Comparison of ENCODE assay signal across 13 cellular contexts in the genomic region with DNA sequence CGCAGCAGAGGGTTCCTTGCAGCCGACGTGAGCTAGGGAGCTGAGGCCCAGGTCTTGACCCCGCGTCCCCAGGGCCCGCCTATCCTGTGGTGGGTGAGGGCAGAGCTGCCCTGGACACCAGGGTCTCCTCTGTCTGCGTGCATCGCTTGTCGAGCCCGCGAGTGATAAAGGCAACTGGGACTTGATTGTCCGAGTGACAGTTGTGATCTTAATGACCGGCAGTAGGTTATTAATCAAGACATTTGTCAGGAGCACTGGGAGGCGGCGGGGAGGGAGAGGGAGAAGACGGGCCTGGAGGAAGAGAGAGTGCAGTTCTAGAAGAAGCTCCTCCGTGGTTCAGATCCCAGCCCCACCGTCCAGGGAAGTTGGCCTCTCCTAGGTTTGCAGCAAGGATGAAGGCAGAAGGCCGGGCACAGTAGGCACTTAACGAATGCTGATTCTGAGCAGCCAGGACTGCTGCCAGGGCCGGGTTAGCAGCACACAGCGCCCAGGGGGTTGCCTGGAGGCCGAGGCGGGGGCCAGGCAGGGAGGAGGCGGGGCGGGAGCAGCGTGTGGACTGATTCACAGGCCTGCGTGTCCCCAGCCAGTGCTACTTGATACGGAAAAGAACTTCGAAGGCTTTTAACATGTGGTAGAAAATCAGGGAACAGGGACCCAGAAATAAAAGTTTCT. TPM values are rescaled to one million over a fixed set of nuclear protein-coding genes. Genes with fewer than 3 reads are reported as not detected.
A peak's percentile ranks its signal among the peaks of the same experiment; 100 is the strongest.
DNase-seq lines count a peak whose midpoint lies in the region; ATAC-seq, FAIRE-seq and TF ChIP-seq lines count a peak whose summit lies in the region.
"Had no signal": no experiment of that assay in that cellular context is flagged by ENCODE, and none has a peak within 500 bp of the region (broad histone marks: within the 10 kb centered on the region; RNA-seq: fewer than 3 reads in every experiment).

No MANE protein-coding gene starts in this region.

- H2BK5ac ChIP-seq in H9 (ENCODE audit: insufficient read length, low read length), result no peak overlapping the region

- H3K9me3 ChIP-seq in H9 (ENCODE audit: control insufficient read depth, low read depth, low read length) (no peaks in the 10 kb centered on the region), HepG2 (ENCODE audit: low read length) (no peaks in the 10 kb centered on the region), stomach smooth muscle (ENCODE audit: control insufficient read depth in 2 of 2, low read length in 2 of 2) (no peaks in the 10 kb centered on the region)
- H3K9me3 ChIP-seq: esophagus squamous epithelium, neutrophil had no signal

- H3K23ac ChIP-seq in H9 (ENCODE audit: insufficient read length, low read depth, low read length), result no peak overlapping the region

- no peak overlapping the region for H3K27ac ChIP-seq in H9 (ENCODE audit: insufficient read length, low read depth, low read length)
- H3K27ac ChIP-seq in HepG2 (ENCODE audit: extremely low read length, insufficient read depth, low read length), result no peak overlapping the region
- peak overlapping the region; percentile 82 for H3K27ac ChIP-seq in stomach smooth muscle (ENCODE audit: low read length)
- H3K27ac ChIP-seq: esophagus squamous epithelium, neutrophil had no signal

- H3K36me3 Mint-ChIP-seq in H9 (ENCODE audit: insufficient read depth in 1 of 3, low read depth in 3 of 3), result peaks cover 0 to 3% (median 0%) of the 10 kb centered on the region in 3 experiments; a peak in 1 of 7 replicates
- H3K36me3 Mint-ChIP-seq in chondrocyte (ENCODE audit: low read depth), result no peaks in the 10 kb centered on the region

- peak overlapping the region in 1 of 2 experiments; percentile 16; a peak in 2 of 5 replicates for H3K4me3 Mint-ChIP-seq in H9
- H3K4me3 Mint-ChIP-seq in chondrocyte (ENCODE audit: unreplicated experiment), result no peak overlapping the region
- H3K4me3 Mint-ChIP-seq: activated T-cell treated with anti-CD3 and anti-CD28 coated beads, Interleukin-2, amount 50 U/mL, for 24 hours had no signal

- H3K9ac ChIP-seq in H9 (ENCODE audit: extremely low read depth, insufficient read length, low read length), result no peak overlapping the region
- no peak overlapping the region for H3K9ac ChIP-seq in HepG2 (ENCODE audit: insufficient read depth, low read depth, low read length)
- peak overlapping the region in 1 of 2 donors; percentile 47 for H3K9ac ChIP-seq in stomach smooth muscle (ENCODE audit: low read length in 2 of 2)

- H3T11ph ChIP-seq in H9 (ENCODE audit: low read length), result no peak overlapping the region

- no peak overlapping the region for H2AK5ac ChIP-seq in H9 (ENCODE audit: insufficient read length, low read length)

- H3K79me1 ChIP-seq in H9 (ENCODE audit: insufficient read depth, low read depth, low read length, poor library complexity, severe bottlenecking), result no peaks in the 10 kb centered on the region

- peak overlapping the region; percentile 64 for H3K14ac ChIP-seq in H9 (ENCODE audit: insufficient read depth, low read length)

- no peak overlapping the region for H4K8ac ChIP-seq in H9 (replicated peaks; ENCODE audit: insufficient read length, low read depth, low read length)

- H2BK12ac ChIP-seq in H9 (ENCODE audit: insufficient read length, low read depth, low read length), result no peak overlapping the region

- H3K27me3 ChIP-seq in H9 (ENCODE audit: insufficient read depth, low read length) (no peaks in the 10 kb centered on the region), HepG2 (ENCODE audit: control insufficient read depth in 1 of 2, insufficient read depth in 2 of 2, low read length in 2 of 2) (no peaks in the 10 kb centered on the region), stomach smooth muscle (ENCODE audit: control insufficient read depth in 1 of 2, insufficient read depth in 2 of 2, low read length in 2 of 2) (no peaks in the 10 kb centered on the region)
- H3K27me3 ChIP-seq: esophagus squamous epithelium had no signal

- no peak for TF ChIP-seq POLR2A in HepG2 (IDR thresholded peaks at IDR 0.05; ENCODE audit: insufficient read depth in 1 of 2, low read depth in 2 of 2, low read length in 2 of 2)

- H3K4me1 Mint-ChIP-seq in H9 (peaks cover 65 to 71% of the 10 kb centered on the region in 2 experiments), chondrocyte (ENCODE audit: low read depth) (peaks cover 13% of the 10 kb centered on the region)

- H2BK120ac ChIP-seq in H9 (ENCODE audit: low read depth, low read length, poor library complexity, severe bottlenecking), result no peak overlapping the region

- no peaks in the 10 kb centered on the region for H3K23me2 ChIP-seq in H9 (ENCODE audit: insufficient read length, low read depth, low read length, poor library complexity, severe bottlenecking)

- no peak overlapping the region for H4K91ac ChIP-seq in H9 (ENCODE audit: insufficient read length, low read depth, low read length)

- H2BK15ac ChIP-seq in H9 (ENCODE audit: low read depth, low read length), result no peak overlapping the region

- intact Hi-C loops in HepG2 (cut with micrococcal nuclease; ENCODE audit: unreplicated experiment), result no loop called here

- H2AFZ ChIP-seq in H9 (ENCODE audit: low read length) (no peak overlapping the region), HepG2 (ENCODE audit: low read length) (no peak overlapping the region)

- no CpG with 5 or more reads among the region's 30 CpGs for WGBS in H9 (ENCODE audit: extremely low coverage, insufficient read length, low lambda C conversion rate)
- 92% methylated on average over 30 of the region's 30 CpGs for WGBS in HepG2 (ENCODE audit: low lambda C conversion rate)

- H3K36me3 ChIP-seq in HepG2 (replicated peaks in 1 of 2; ENCODE audit: control insufficient read depth in 1 of 2, insufficient read depth in 2 of 2, low read length in 2 of 2) (peaks cover 0 to 7% of the 10 kb centered on the region in 2 experiments; a peak in 2 of 5 replicates), stomach smooth muscle (ENCODE audit: control insufficient read depth in 2 of 2, insufficient read depth in 2 of 2, low read length in 2 of 2) (no peaks in the 10 kb centered on the region)
- H3K36me3 ChIP-seq: esophagus squamous epithelium, neutrophil had no signal

- no peak overlapping the region for H2BK20ac ChIP-seq in H9 (ENCODE audit: low read depth, low read length, poor library complexity, severe bottlenecking)

- H3K18ac ChIP-seq in H9 (ENCODE audit: insufficient read length, low read depth, low read length), result no peak overlapping the region

- POLR2A ChIA-PET in HepG2 (lab: Yijun Ruan, JAX), result no interaction called here

- no peak overlapping the region for H3K4ac ChIP-seq in H9 (ENCODE audit: low read depth, low read length)

- H3K4me3 ChIP-seq in HepG2 (replicated peaks in 1 of 3; ENCODE audit: insufficient read depth in 1 of 3, low read depth in 2 of 3, low read length in 3 of 3), result no peak overlapping the region
- H3K4me3 ChIP-seq in stomach smooth muscle (ENCODE audit: low read length in 2 of 2), result no peak overlapping the region
- H3K4me3 ChIP-seq: esophagus squamous epithelium had no signal

- H3K9me3 Mint-ChIP-seq in H9 (no peaks in the 10 kb centered on the region; a peak in 1 of 5 replicates), chondrocyte (ENCODE audit: low read depth) (no peaks in the 10 kb centered on the region)
- H3K9me3 Mint-ChIP-seq: activated T-cell treated with anti-CD3 and anti-CD28 coated beads, Interleukin-2, amount 50 U/mL, for 24 hours had no signal

- no peaks in the 10 kb centered on the region for H4K20me1 ChIP-seq in H9 (ENCODE audit: control insufficient read depth, insufficient read depth, insufficient read length)
- peaks cover 44% of the 10 kb centered on the region for H4K20me1 ChIP-seq in HepG2 (ENCODE audit: insufficient read depth, low read length)

- no peak overlapping the region for H3K4me2 ChIP-seq in H9 (ENCODE audit: insufficient read depth, insufficient read length, low read length)
- H3K4me2 ChIP-seq in HepG2 (ENCODE audit: low read depth, low read length), result no peak overlapping the region

- H3K4me1 ChIP-seq in H9 (ENCODE audit: insufficient read depth, low read length) (peaks cover 19% of the 10 kb centered on the region; the same call in 1 of the 2 replicates), HepG2 (ENCODE audit: insufficient read depth, low read length) (peaks cover 6% of the 10 kb centered on the region; the same call in 1 of the 2 replicates), stomach smooth muscle (ENCODE audit: control insufficient read depth, insufficient read depth, low read length) (peaks cover 60% of the 10 kb centered on the region)

- TF ChIP-seq CTCF in H9 (conservative IDR thresholded peaks at IDR 0.05) (no peak), HepG2 (CRISPR knock-in tag; IDR thresholded peaks at IDR 0.05) (no peak), chondrocyte (IDR thresholded peaks at IDR 0.05) (no peak)

- BruUV-seq in HepG2 (replicated peaks; lab: Mats Ljungman, UMichigan), result no TSS peak

- no peak overlapping the region for H3K56ac ChIP-seq in H9 (ENCODE audit: insufficient read length, low read depth, low read length)

- H4K5ac ChIP-seq in H9 (ENCODE audit: insufficient read length, low read depth, low read length), result no peak overlapping the region

- H3K79me2 ChIP-seq in H9 (ENCODE audit: insufficient read depth, low read length) (0 out of 2 replicates have a peak, but pooled peaks cover 3% of the 10 kb centered on the region), HepG2 (ENCODE audit: insufficient read depth, low read length) (peaks cover 12% of the 10 kb centered on the region)

- H3K27me3 Mint-ChIP-seq in H9 (ENCODE audit: low read depth) (no peaks in the 10 kb centered on the region), chondrocyte (ENCODE audit: low read depth) (no peaks in the 10 kb centered on the region)

- no peak for FAIRE-seq in HepG2 (lab: Jason Lieb, UNC)

- in situ Hi-C loops in HepG2 (cut with HindIII; ENCODE audit: extremely low pct_ligation_motif_present, low pct_unique_long_range_greater_than_20kb), result no loop called here

- no peak for TF ChIP-seq RAD21 in HepG2 (CRISPR knock-in tag; IDR thresholded peaks at IDR 0.05)

- no peak overlapping the region; a peak in 3 of 7 replicates for H3K27ac Mint-ChIP-seq in H9
- H3K27ac Mint-ChIP-seq in chondrocyte (ENCODE audit: unreplicated experiment), result no peak overlapping the region
- H3K27ac Mint-ChIP-seq: activated T-cell treated with anti-CD3 and anti-CD28 coated beads, Interleukin-2, amount 50 U/mL, for 24 hours had no signal

- CTCF ChIA-PET in HepG2 (lab: Yijun Ruan, JAX; ENCODE audit: low intra/inter-chr PET ratio, low total read pairs), result no interaction called here

- DNase-seq in H9 (no peak), astrocyte of the hippocampus (ENCODE audit: low read depth, low spot score) (peak; percentile 64), HepG2 (ENCODE audit: low spot score) (no peak), DMS79 treated with DMSO at 0.1 percent for 48 hours (lab: John Stamatoyannopoulos, UW) (no peak), chondrocyte (ENCODE audit: low spot score) (no peak)
- DNase-seq in activated CD4-positive, CD25-positive, alpha-beta regulatory T cell (lab: John Stamatoyannopoulos, UW), result no peak
- DNase-seq: activated T-cell treated with anti-CD3 and anti-CD28 coated beads, Interleukin-2, amount 50 U/mL, for 24 hours; esophagus squamous epithelium; SIG-M5; stimulated activated CD4-positive, alpha-beta T cell treated with anti-CD3 and anti-CD28 coated beads, Interleukin-2, amount 100 ng/mL, for 24 hours; stimulated activated naive CD4-positive, alpha-beta T cell had no signal

- no peak for TF ChIP-seq EP300 in HepG2 (IDR thresholded peaks at IDR 0.05; ENCODE audit: low read depth in 2 of 2, low read length in 2 of 2)
- TF ChIP-seq EP300 in HepG2 (CRISPR knock-in tag; IDR thresholded peaks at IDR 0.05; ENCODE audit: borderline replicate concordance), result no peak

- ATAC-seq in HepG2, result no peak

RNA-seq across cellular contexts. Expression of a gene that starts 11.3 kb away (rescaled TPM):
- 123 and 125 TPM in 2 replicates for total RNA-seq in H9 (2021)
- total RNA-seq in HepG2 (2016; rRNA removed; fragmentation: Illumina TruSeq; extraction: Trizol), result 16.1 and 19.5 TPM in 2 replicates
- 13.0 and 16.7 TPM in 2 replicates for total RNA-seq in HepG2 (2016; cell fraction: cytosol; rRNA removed; fragmentation: Illumina TruSeq; extraction: Trizol; ENCODE audit: low read depth)
- total RNA-seq in HepG2 (2016; cell fraction: insoluble cytoplasmic fraction; rRNA removed; fragmentation: Illumina TruSeq; extraction: Trizol), result 15.4 and 17.4 TPM in 2 replicates
- 18.2 and 21.4 TPM in 2 replicates for total RNA-seq in HepG2 (2016; cell fraction: membrane; rRNA removed; fragmentation: Illumina TruSeq; extraction: Trizol)
- total RNA-seq in HepG2 (2016; cell fraction: nucleus; rRNA removed; fragmentation: Illumina TruSeq; extraction: Trizol), result 31.6 and 33.0 TPM in 2 replicates
- polyA plus RNA-seq in HepG2 (2011; rRNA removed), result 31.2 and 37.7 TPM in 2 replicates
- 20.9 and 26.7 TPM in 2 replicates for polyA plus RNA-seq in HepG2 (2011; cell fraction: cytosol; rRNA removed)
- 132 and 135 TPM in 2 replicates for polyA plus RNA-seq in HepG2 (2011; cell fraction: nucleus; rRNA removed)
- 43.5 and 43.7 TPM in 2 replicates for polyA plus RNA-seq in HepG2 (2012)
- 1.4 and 1.7 TPM in 2 replicates for polyA plus RNA-seq in HepG2 (2016; cell fraction: cytosol; fragmentation: Illumina TruSeq; extraction: Trizol; ENCODE audit: low read depth)
- polyA plus RNA-seq in HepG2 (2016; cell fraction: insoluble cytoplasmic fraction; fragmentation: Illumina TruSeq; extraction: Trizol; ENCODE audit: low read depth), result 22.8 and 30.2 TPM in 2 replicates
- 4.4 and 5.4 TPM in 2 replicates for polyA plus RNA-seq in HepG2 (2016; cell fraction: membrane; fragmentation: Illumina TruSeq; extraction: Trizol; ENCODE audit: low read depth)
- 70.9 and 78.3 TPM in 2 replicates for polyA plus RNA-seq in HepG2 (2016; cell fraction: nucleus; fragmentation: Illumina TruSeq; extraction: Trizol; ENCODE audit: insufficient read depth, low read depth)
- 24.8 and 50.4 TPM in 2 replicates for polyA minus RNA-seq in HepG2 (2011; rRNA and poly(A)+ RNA removed; ENCODE audit: low replicate concordance)
- polyA minus RNA-seq in HepG2 (2011; cell fraction: cytosol; rRNA and poly(A)+ RNA removed), result 36.3 and 45.8 TPM in 2 replicates
- 83.8 and 96.8 TPM in 2 replicates for polyA minus RNA-seq in HepG2 (2011; cell fraction: nucleus; rRNA and poly(A)+ RNA removed)
- total RNA-seq in chondrocyte, result 22.6 to 37.1 TPM (median 24.0 TPM) in 3 replicates
